9 cellular contexts compared by ENCODE assay signal in the genomic region with DNA sequence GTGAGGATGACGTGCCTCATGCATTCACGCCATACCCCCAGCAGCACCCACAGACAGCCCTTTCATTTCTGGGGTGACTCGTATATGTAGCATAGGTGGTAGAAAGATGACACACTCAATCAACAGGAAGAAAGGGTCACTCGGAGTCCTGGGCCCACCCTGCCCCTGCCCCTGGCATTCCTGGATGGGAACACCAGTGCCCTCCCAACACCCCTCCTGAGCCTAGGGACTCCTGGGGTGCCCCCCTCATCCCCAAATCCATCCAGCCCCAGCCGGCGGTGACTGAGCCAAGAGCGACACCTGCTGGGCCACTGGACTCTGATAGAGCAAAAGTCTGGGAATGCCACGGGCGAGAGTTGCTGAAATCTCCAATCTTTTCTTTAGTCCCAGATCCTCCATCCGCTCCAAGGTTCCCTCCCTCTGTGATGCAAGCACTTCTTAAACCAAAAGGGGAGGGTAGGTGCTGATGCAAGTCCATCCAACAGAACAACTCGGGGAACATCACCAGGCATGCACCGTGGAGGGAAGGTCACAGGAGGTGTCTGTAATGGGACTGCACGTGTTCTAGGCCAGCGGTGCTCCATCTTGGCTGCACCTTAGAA. TPM values are rescaled to one million over a fixed set of nuclear protein-coding genes. Genes with fewer than 3 reads are reported as not detected.
A peak's percentile ranks its signal among the peaks of the same experiment; 100 is the strongest.
DNase-seq lines count a peak whose midpoint lies in the region; ATAC-seq and TF ChIP-seq lines count a peak whose summit lies in the region.
"Had no signal": no experiment of that assay in that cellular context is flagged by ENCODE, and none has a peak within 500 bp of the region (broad histone marks: within the 10 kb centered on the region; RNA-seq: fewer than 3 reads in every experiment).

No MANE protein-coding gene starts in this region.

- H3K36me3 ChIP-seq in gastroesophageal sphincter = no peaks in the 10 kb centered on the region

- ATAC-seq in gastroesophageal sphincter = peak; percentile 48
- no peak for ATAC-seq in HG03571 (IDR thresholded peaks at IDR 0.05; ENCODE audit: unreplicated experiment)

- H3K27ac ChIP-seq in gastroesophageal sphincter = peak overlapping the region in 1 of 4 donors; percentile 29

- no peak overlapping the region for H3K4me3 Mint-ChIP-seq in osteocyte (ENCODE audit: unreplicated experiment)
- H3K4me3 Mint-ChIP-seq: central memory CD8-positive, alpha-beta T cell had no signal

- no peak for TF ChIP-seq EP300 in gastroesophageal sphincter (IDR thresholded peaks at IDR 0.05)

- peak overlapping the region; percentile 89 for H3K27ac Mint-ChIP-seq in osteocyte (ENCODE audit: unreplicated experiment)

- DNase-seq in Ammon's horn (ENCODE audit: low spot score) (peak; percentile 67), HK-2 (ENCODE audit: unreplicated experiment) (peak; percentile 13), activated T-cell treated with anti-CD3 and anti-CD28 coated beads for 4 hours (peak; percentile 2), osteocyte (ENCODE audit: extremely low spot score, unreplicated experiment) (no peak), NCI-H510A treated with DMSO at 0.1 percent for 48 hours (lab: John Stamatoyannopoulos, UW) (no peak), NCI-H1092 treated with DMSO at 0.1 percent for 48 hours (lab: John Stamatoyannopoulos, UW) (no peak)

- peaks cover 0 to 7% (median 0%) of the 10 kb centered on the region in 3 donors for H3K4me1 ChIP-seq in gastroesophageal sphincter

- H3K27me3 ChIP-seq in gastroesophageal sphincter = peaks cover 11% of the 10 kb centered on the region

- H3K4me3 ChIP-seq in gastroesophageal sphincter = no peak overlapping the region

- no peaks in the 10 kb centered on the region for H3K27me3 Mint-ChIP-seq in osteocyte (ENCODE audit: unreplicated experiment)

- WGBS in gastroesophageal sphincter (ENCODE audit: low coverage in 1 of 2), 2 donors = 20 to 60% methylated on average over 1 to 5 of the region's 14 CpGs

- no peaks in the 10 kb centered on the region for H3K9me3 ChIP-seq in gastroesophageal sphincter

- peaks cover 22% of the 10 kb centered on the region for H3K4me1 Mint-ChIP-seq in osteocyte (ENCODE audit: unreplicated experiment)
- H3K4me1 Mint-ChIP-seq: central memory CD8-positive, alpha-beta T cell had no signal

- H3K9me3 Mint-ChIP-seq in osteocyte (ENCODE audit: unreplicated experiment) = no peaks in the 10 kb centered on the region
- H3K9me3 Mint-ChIP-seq: central memory CD8-positive, alpha-beta T cell had no signal

- peaks cover 3% of the 10 kb centered on the region for H3K36me3 Mint-ChIP-seq in osteocyte (ENCODE audit: unreplicated experiment)

- TF ChIP-seq CTCF in gastroesophageal sphincter (IDR thresholded peaks at IDR 0.05) (peak in 3 of 4 experiments; percentile 52 to 73 (median 53)), osteocyte (IDR thresholded peaks at IDR 0.05) (peak; percentile 78)

- TF ChIP-seq POLR2A in gastroesophageal sphincter (IDR thresholded peaks at IDR 0.05) = no peak

RNA-seq across cellular contexts. Expression of gene ACAN, which starts 31.1 kb away (rescaled TPM):
- total RNA-seq in gastroesophageal sphincter (under 1 TPM in 3 of 4 donors, not detected in 1; 0.04 to 0.17 (median 0.13) TPM), osteocyte (11.6 and 13.2 TPM in 2 replicates)

Comparison
In these comparisons a context has a peak if more than half of its experiments do, and no peak if none do; other contexts are left out.
1. DNase-seq: peak in Ammon's horn (single experiment), HK-2 (single experiment) and activated T-cell treated with anti-CD3 and anti-CD28 coated beads for 4 hours (single experiment); none in osteocyte (single experiment), NCI-H510A treated with DMSO at 0.1 percent for 48 hours (single experiment) and NCI-H1092 treated with DMSO at 0.1 percent for 48 hours (single experiment).
2. RNA of gene ACAN, which starts 31.1 kb away (total RNA-seq): 11.6 to 13.2 TPM in osteocyte; 0.04 to 0.17 TPM in gastroesophageal sphincter; every median in the first group is over 10 times any median in the second.